Comparison of ENCODE assay signal across 32 cellular contexts in the genomic region with DNA sequence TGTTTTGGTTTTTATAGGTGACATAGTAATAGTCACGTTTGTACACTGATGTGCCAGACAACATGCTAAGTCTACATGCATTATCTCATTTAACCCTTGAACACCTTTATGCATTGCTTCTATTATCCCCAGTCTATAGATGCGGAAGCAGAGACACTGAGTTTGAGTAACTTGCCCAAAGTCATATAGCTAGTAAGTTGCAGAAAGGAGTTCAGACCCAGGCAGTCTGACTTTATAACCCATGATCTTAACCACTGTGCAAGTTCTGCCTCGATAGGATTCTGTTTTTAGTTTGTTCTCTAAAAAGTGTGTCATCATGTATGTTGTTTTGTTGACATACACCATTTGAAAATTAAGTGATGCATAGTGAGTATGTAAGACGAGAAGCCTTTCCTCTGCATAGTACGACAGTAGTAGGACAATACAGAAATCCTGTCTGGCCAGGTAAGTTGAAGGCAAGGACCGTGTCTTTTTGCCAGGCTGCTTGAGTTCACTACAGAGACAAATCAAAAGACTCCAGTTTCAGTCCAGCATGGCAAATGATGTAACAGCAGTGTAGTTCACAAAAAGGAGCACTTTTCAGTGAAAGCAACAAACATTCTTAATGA. TPM values are rescaled to one million over a fixed set of nuclear protein-coding genes. Genes with fewer than 3 reads are reported as not detected.
DNase-seq lines count a peak whose midpoint lies in the region; ATAC-seq, FAIRE-seq and TF ChIP-seq lines count a peak whose summit lies in the region.
"Had no signal": no experiment of that assay in that cellular context is flagged by ENCODE, and none has a peak within 500 bp of the region (broad histone marks: within the 10 kb centered on the region; RNA-seq: fewer than 3 reads in every experiment).

No MANE protein-coding gene starts in this region.

- no peaks in the 10 kb centered on the region for H3K9me3 ChIP-seq in keratinocyte (ENCODE audit: control insufficient read depth, low read depth, low read length)
- H3K9me3 ChIP-seq: gastroesophageal sphincter had no signal

- H3K4me3 Mint-ChIP-seq in nephron progenitor cell = no peak overlapping the region
- H3K4me3 Mint-ChIP-seq: central memory CD8-positive, alpha-beta T cell; HFFc6 had no signal

- dilution Hi-C loops in keratinocyte (cut with MboI; ENCODE audit: extremely low pct_ligation_motif_present, low sequenced_read_pairs) = no loop called here

- H3K27ac ChIP-seq in ACC112 (ENCODE audit: low read depth, low read length) = peak overlapping the region; percentile 92; the same call in 1 of the 2 replicates
- H3K27ac ChIP-seq in keratinocyte (ENCODE audit: control insufficient read depth, insufficient read depth, low read length) = no peak overlapping the region
- H3K27ac ChIP-seq: BLaER1, HL-60, VCaP had no signal

- peaks cover 20% of the 10 kb centered on the region for H3K36me3 Mint-ChIP-seq in nephron progenitor cell (ENCODE audit: low read depth)

- no peak overlapping the region for H3K9ac ChIP-seq in keratinocyte (ENCODE audit: control insufficient read depth, extremely low read depth, insufficient read depth, low read length)
- H3K9ac ChIP-seq: BLaER1 had no signal

- peak; percentile 39 for FAIRE-seq in GM18507 (lab: Jason Lieb, UNC)
- FAIRE-seq in keratinocyte (lab: Jason Lieb, UNC) = no peak
- FAIRE-seq: astrocyte, endometrium had no signal

- no peak for DNase-seq in GM18507 (ENCODE audit: extremely low spot score, insufficient read length, low read depth)
- peak; percentile 69 for DNase-seq in NCI-H510A treated with DMSO at 0.1 percent for 48 hours (lab: John Stamatoyannopoulos, UW)
- no peak for DNase-seq in keratinocyte (ENCODE audit: low read depth, low spot score)
- DNase-seq in cerebellar cortex (ENCODE audit: low spot score) = no peak
- DNase-seq in LoVo (ENCODE audit: low spot score) = no peak
- no peak for DNase-seq in nephron progenitor cell
- DNase-seq: activated CD4-positive, alpha-beta T cell treated with anti-CD3 and anti-CD28 coated beads for 4 hours; activated gamma-delta T cell treated with Interleukin-2 at 50 U/mL for 16 hours; activated T-cell treated with anti-CD3 and anti-CD28 coated beads, Interleukin-2, amount 50 U/mL, for 1 hour; COR-L47; DND-41; HFFc6; hippocampal formation; Karpas-422; mesendoderm; MV-4-11; NCI-H1436 treated with DMSO at 0.1 percent for 48 hours; NCI-H2171 treated with DMSO at 0.1 percent for 48 hours; occipital lobe; OCI-M1; SHP77; stimulated activated naive CD8-positive, alpha-beta T cell treated with anti-CD3 and anti-CD28 coated beads, Interleukin-15, Interleukin-2, amounts not matched to agents 100 U/mL and 50 U/mL, for 24 hours had no signal

- no peaks in the 10 kb centered on the region for H3K27me3 ChIP-seq in ACC112 (ENCODE audit: insufficient read depth, low read length)
- H3K27me3 ChIP-seq in keratinocyte (ENCODE audit: control insufficient read depth, extremely low read depth, insufficient read depth, low read length) = no peaks in the 10 kb centered on the region
- H3K27me3 ChIP-seq: BLaER1, gastroesophageal sphincter had no signal

- H3K27ac Mint-ChIP-seq in nephron progenitor cell = no peak overlapping the region
- H3K27ac Mint-ChIP-seq: HFFc6 had no signal

- H3K9me1 ChIP-seq in keratinocyte (ENCODE audit: control insufficient read depth, extremely low read depth, insufficient read depth, low read length) = no peaks in the 10 kb centered on the region

- peak overlapping the region; percentile 0 for H3K4me2 ChIP-seq in keratinocyte (ENCODE audit: control insufficient read depth, extremely low read depth, insufficient read depth, low read depth, low read length)

- peaks cover 27% of the 10 kb centered on the region for H3K36me3 ChIP-seq in ACC112 (ENCODE audit: insufficient read depth, low read length)
- H3K36me3 ChIP-seq in keratinocyte (ENCODE audit: control insufficient read depth in 2 of 2, extremely low read depth in 1 of 2, insufficient read depth in 2 of 2, low read length in 2 of 2) = peaks cover 0 to 3% of the 10 kb centered on the region in 2 experiments
- H3K36me3 ChIP-seq: gastroesophageal sphincter had no signal

- H3K79me2 ChIP-seq in ACC112 (ENCODE audit: control insufficient read depth, insufficient read depth, low read length, unreplicated experiment) (peaks cover 92% of the 10 kb centered on the region), keratinocyte (ENCODE audit: control insufficient read depth, insufficient read depth, low read length) (peaks cover 71% of the 10 kb centered on the region)

- peaks cover 3% of the 10 kb centered on the region for H3K27me3 Mint-ChIP-seq in nephron progenitor cell (ENCODE audit: low read depth, poor library complexity)

- H4K20me1 ChIP-seq in keratinocyte (ENCODE audit: control insufficient read depth, extremely low read depth, insufficient read depth, low read length) = no peaks in the 10 kb centered on the region

- H2AFZ ChIP-seq in ACC112 (ENCODE audit: low read length, unreplicated experiment) (no peak overlapping the region), keratinocyte (ENCODE audit: control insufficient read depth, low read length) (no peak overlapping the region)

- H3K4me1 Mint-ChIP-seq in nephron progenitor cell = peaks cover 33% of the 10 kb centered on the region

- peak overlapping the region; percentile 81 for H3K4me3 ChIP-seq in ACC112 (ENCODE audit: low read depth, low read length)
- H3K4me3 ChIP-seq in keratinocyte (ENCODE audit: control insufficient read depth in 2 of 3, extremely low read depth in 1 of 3, insufficient read depth in 2 of 3, low read depth in 1 of 3, low read length in 3 of 3) = no peak overlapping the region
- H3K4me3 ChIP-seq: BLaER1, gastroesophageal sphincter had no signal

- TF ChIP-seq CTCF in keratinocyte (optimal IDR thresholded peaks at IDR 0.05 in 1 of 3, IDR thresholded peaks at IDR 0.05 in 1 of 3, conservative IDR thresholded peaks at IDR 0.05 in 1 of 3; ENCODE audit: extremely low read depth in 1 of 3, insufficient read depth in 2 of 3, low read length in 3 of 3) (no peak), nephron progenitor cell (IDR thresholded peaks at IDR 0.05) (no peak)

- no peak for ATAC-seq in HG03039 (IDR thresholded peaks at IDR 0.05; ENCODE audit: unreplicated experiment)
- ATAC-seq: gastroesophageal sphincter; left lobe of liver; stimulated activated naive CD8-positive, alpha-beta T cell treated with anti-CD3 and anti-CD28 coated beads, Interleukin-15, Interleukin-2, amounts not matched to agents 100 U/mL and 50 U/mL, for 24 hours had no signal

- H3K9me3 Mint-ChIP-seq in nephron progenitor cell = peaks cover 12% of the 10 kb centered on the region
- H3K9me3 Mint-ChIP-seq: central memory CD8-positive, alpha-beta T cell; HFFc6 had no signal

- H3K4me1 ChIP-seq in ACC112 (ENCODE audit: control insufficient read depth, insufficient read depth, low read length, unreplicated experiment) = peaks cover 50% of the 10 kb centered on the region
- H3K4me1 ChIP-seq in keratinocyte (ENCODE audit: control insufficient read depth, extremely low read depth, insufficient read depth, low read length) = peaks cover 29% of the 10 kb centered on the region

RNA-seq across cellular contexts. Expression of a gene that starts 3.3 kb away (rescaled TPM):
- 11.1 to 14.0 TPM (median 13.9 TPM) in 3 replicates for polyA plus RNA-seq in keratinocyte
- polyA plus RNA-seq in keratinocyte (2011; ENCODE audit: low read depth) = 2.5 TPM
- polyA plus RNA-seq in keratinocyte (2011; cell fraction: cytosol; rRNA removed) = 4.6 and 6.9 TPM in 2 replicates
- polyA plus RNA-seq in keratinocyte (2011; cell fraction: nucleus; rRNA removed) = 24.8 and 26.0 TPM in 2 replicates
- polyA plus RNA-seq in keratinocyte (2012; ENCODE audit: low replicate concordance) = 3.4 and 5.8 TPM in 2 replicates
- polyA minus RNA-seq in keratinocyte = 15.1 to 29.5 TPM (median 27.5 TPM) in 3 replicates
- 7.3 TPM for polyA minus RNA-seq in keratinocyte (2011; cell fraction: cytosol; rRNA and poly(A)+ RNA removed)
- polyA minus RNA-seq in keratinocyte (2011; cell fraction: nucleus; rRNA and poly(A)+ RNA removed) = 26.7 and 60.2 TPM in 2 replicates
